ENCODE assay signal across 1 cellular context in genomic region chrX:72276478-72276953, GRCh38.
TF ChIP-seq lines count a peak whose summit lies in the region.

No MANE protein-coding gene starts in this region.

TF ChIP-seq in H1, 55 proteins besides CTCF, POLR2A, EP300 and RAD21:
- TF ChIP-seq EGR1 (IDR thresholded peaks at IDR 0.05; ENCODE audit: borderline replicate concordance, low read depth, low read length) (no peak), CBX5 (IDR thresholded peaks at IDR 0.05; ENCODE audit: low read depth, low read length) (no peak), SP2 (IDR thresholded peaks at IDR 0.05; ENCODE audit: low read length) (no peak), CHD1 (IDR thresholded peaks at IDR 0.05; ENCODE audit: low read depth, low read length) (no peak), POLR2AphosphoS5 (IDR thresholded peaks at IDR 0.05; ENCODE audit: low read depth, low read length) (no peak), CREB1 (IDR thresholded peaks at IDR 0.05) (no peak), SRF (IDR thresholded peaks at IDR 0.05; ENCODE audit: low read depth, low read length) (no peak), FOSL1 (IDR thresholded peaks at IDR 0.05; ENCODE audit: insufficient read depth, low read depth, low read length) (no peak), POU5F1 (IDR thresholded peaks at IDR 0.05; ENCODE audit: low read depth, low read length) (no peak), SIRT6 (IDR thresholded peaks at IDR 0.05; ENCODE audit: low read length) (no peak), NANOG (IDR thresholded peaks at IDR 0.05; ENCODE audit: insufficient read depth, low read depth, low read length, poor library complexity, severe bottlenecking) (no peak), HDAC2 (IDR thresholded peaks at IDR 0.05; ENCODE audit: borderline replicate concordance in 1 of 2, low read depth in 2 of 2, low read length in 2 of 2) (no peak), BRCA1 (IDR thresholded peaks at IDR 0.05; ENCODE audit: low read depth, low read length) (no peak), SAP30 (IDR thresholded peaks at IDR 0.05; ENCODE audit: insufficient read depth, insufficient replicate concordance, low read length) (no peak), TAF7 (optimal IDR thresholded peaks at IDR 0.05; ENCODE audit: borderline replicate concordance, low read depth, low read length) (no peak)
- TF ChIP-seq, protein P1, sequence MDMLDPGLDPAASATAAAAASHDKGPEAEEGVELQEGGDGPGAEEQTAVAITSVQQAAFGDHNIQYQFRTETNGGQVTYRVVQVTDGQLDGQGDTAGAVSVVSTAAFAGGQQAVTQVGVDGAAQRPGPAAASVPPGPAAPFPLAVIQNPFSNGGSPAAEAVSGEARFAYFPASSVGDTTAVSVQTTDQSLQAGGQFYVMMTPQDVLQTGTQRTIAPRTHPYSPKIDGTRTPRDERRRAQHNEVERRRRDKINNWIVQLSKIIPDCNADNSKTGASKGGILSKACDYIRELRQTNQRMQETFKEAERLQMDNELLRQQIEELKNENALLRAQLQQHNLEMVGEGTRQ (IDR thresholded peaks at IDR 0.05; ENCODE audit: low read length) = no peak
- TF ChIP-seq, protein P2, sequence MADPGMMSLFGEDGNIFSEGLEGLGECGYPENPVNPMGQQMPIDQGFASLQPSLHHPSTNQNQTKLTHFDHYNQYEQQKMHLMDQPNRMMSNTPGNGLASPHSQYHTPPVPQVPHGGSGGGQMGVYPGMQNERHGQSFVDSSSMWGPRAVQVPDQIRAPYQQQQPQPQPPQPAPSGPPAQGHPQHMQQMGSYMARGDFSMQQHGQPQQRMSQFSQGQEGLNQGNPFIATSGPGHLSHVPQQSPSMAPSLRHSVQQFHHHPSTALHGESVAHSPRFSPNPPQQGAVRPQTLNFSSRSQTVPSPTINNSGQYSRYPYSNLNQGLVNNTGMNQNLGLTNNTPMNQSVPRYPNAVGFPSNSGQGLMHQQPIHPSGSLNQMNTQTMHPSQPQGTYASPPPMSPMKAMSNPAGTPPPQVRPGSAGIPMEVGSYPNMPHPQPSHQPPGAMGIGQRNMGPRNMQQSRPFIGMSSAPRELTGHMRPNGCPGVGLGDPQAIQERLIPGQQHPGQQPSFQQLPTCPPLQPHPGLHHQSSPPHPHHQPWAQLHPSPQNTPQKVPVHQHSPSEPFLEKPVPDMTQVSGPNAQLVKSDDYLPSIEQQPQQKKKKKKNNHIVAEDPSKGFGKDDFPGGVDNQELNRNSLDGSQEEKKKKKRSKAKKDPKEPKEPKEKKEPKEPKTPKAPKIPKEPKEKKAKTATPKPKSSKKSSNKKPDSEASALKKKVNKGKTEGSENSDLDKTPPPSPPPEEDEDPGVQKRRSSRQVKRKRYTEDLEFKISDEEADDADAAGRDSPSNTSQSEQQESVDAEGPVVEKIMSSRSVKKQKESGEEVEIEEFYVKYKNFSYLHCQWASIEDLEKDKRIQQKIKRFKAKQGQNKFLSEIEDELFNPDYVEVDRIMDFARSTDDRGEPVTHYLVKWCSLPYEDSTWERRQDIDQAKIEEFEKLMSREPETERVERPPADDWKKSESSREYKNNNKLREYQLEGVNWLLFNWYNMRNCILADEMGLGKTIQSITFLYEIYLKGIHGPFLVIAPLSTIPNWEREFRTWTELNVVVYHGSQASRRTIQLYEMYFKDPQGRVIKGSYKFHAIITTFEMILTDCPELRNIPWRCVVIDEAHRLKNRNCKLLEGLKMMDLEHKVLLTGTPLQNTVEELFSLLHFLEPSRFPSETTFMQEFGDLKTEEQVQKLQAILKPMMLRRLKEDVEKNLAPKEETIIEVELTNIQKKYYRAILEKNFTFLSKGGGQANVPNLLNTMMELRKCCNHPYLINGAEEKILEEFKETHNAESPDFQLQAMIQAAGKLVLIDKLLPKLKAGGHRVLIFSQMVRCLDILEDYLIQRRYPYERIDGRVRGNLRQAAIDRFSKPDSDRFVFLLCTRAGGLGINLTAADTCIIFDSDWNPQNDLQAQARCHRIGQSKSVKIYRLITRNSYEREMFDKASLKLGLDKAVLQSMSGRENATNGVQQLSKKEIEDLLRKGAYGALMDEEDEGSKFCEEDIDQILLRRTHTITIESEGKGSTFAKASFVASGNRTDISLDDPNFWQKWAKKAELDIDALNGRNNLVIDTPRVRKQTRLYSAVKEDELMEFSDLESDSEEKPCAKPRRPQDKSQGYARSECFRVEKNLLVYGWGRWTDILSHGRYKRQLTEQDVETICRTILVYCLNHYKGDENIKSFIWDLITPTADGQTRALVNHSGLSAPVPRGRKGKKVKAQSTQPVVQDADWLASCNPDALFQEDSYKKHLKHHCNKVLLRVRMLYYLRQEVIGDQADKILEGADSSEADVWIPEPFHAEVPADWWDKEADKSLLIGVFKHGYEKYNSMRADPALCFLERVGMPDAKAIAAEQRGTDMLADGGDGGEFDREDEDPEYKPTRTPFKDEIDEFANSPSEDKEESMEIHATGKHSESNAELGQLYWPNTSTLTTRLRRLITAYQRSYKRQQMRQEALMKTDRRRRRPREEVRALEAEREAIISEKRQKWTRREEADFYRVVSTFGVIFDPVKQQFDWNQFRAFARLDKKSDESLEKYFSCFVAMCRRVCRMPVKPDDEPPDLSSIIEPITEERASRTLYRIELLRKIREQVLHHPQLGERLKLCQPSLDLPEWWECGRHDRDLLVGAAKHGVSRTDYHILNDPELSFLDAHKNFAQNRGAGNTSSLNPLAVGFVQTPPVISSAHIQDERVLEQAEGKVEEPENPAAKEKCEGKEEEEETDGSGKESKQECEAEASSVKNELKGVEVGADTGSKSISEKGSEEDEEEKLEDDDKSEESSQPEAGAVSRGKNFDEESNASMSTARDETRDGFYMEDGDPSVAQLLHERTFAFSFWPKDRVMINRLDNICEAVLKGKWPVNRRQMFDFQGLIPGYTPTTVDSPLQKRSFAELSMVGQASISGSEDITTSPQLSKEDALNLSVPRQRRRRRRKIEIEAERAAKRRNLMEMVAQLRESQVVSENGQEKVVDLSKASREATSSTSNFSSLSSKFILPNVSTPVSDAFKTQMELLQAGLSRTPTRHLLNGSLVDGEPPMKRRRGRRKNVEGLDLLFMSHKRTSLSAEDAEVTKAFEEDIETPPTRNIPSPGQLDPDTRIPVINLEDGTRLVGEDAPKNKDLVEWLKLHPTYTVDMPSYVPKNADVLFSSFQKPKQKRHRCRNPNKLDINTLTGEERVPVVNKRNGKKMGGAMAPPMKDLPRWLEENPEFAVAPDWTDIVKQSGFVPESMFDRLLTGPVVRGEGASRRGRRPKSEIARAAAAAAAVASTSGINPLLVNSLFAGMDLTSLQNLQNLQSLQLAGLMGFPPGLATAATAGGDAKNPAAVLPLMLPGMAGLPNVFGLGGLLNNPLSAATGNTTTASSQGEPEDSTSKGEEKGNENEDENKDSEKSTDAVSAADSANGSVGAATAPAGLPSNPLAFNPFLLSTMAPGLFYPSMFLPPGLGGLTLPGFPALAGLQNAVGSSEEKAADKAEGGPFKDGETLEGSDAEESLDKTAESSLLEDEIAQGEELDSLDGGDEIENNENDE (IDR thresholded peaks at IDR 0.05; ENCODE audit: insufficient replicate concordance, low read length) = no peak
TF ChIP-seq in H1: peak in this region for 0.
